16 cellular contexts compared by ENCODE assay signal in genomic region chr2:240918258-240919091, GRCh38. TPM values are rescaled to one million over a fixed set of nuclear protein-coding genes. Genes with fewer than 3 reads are reported as not detected.
DNase-seq lines count a peak whose midpoint lies in the region; ATAC-seq and TF ChIP-seq lines count a peak whose summit lies in the region.
"Had no signal": no experiment of that assay in that cellular context is flagged by ENCODE, and none has a peak within 500 bp of the region (broad histone marks: within the 10 kb centered on the region; RNA-seq: fewer than 3 reads in every experiment).

No MANE protein-coding gene starts in this region.

- TF ChIP-seq CTCF in heart right ventricle (IDR thresholded peaks at IDR 0.05) = no peak

- no peak overlapping the region for H3K4me3 ChIP-seq in H7 (ENCODE audit: insufficient read depth, low read depth, low read length)
- no peak overlapping the region for H3K4me3 ChIP-seq in heart right ventricle
- H3K4me3 ChIP-seq: gastrocnemius medialis, HAP-1 had no signal

- H3K4me1 Mint-ChIP-seq in T-helper 17 cell = no peaks in the 10 kb centered on the region

- intact Hi-C loops in heart right ventricle (cut with DNase I) = loop anchor here in 2 of 10 donors (5.0 to 10.0 kb wide), 2 partner anchors 76 to 79 kb away; partner anchors contain the start of gene SNED1 (in 2 of the 2)
- intact Hi-C loops in posterior vena cava (cut with DNase I) = loop anchor here in 1 of 2 donors (5.0 kb wide), 1 partner anchor 84 kb away; no protein-coding TSS in a partner anchor

- DNase-seq in H7 (peak; percentile 55), T-helper 17 cell (peak; percentile 2 to 8 (median 6)), heart right ventricle (peak; percentile 2 to 14), posterior vena cava (ENCODE audit: low spot score) (peak; percentile 76), NCI-H2107 treated with DMSO at 0.1 percent for 48 hours (lab: John Stamatoyannopoulos, UW; ENCODE audit: unreplicated experiment) (no peak), NOMO-1 (lab: John Stamatoyannopoulos, UW; ENCODE audit: unreplicated experiment in 2 of 2) (no peak)
- DNase-seq: activated T-cell treated with anti-CD3 and anti-CD28 coated beads, Interleukin-2, amount 50 U/mL, for 4 hours; effector CD8-positive, alpha-beta T cell; NCI-H2081 treated with DMSO at 0.1 percent for 48 hours had no signal

- H3K27ac ChIP-seq in heart right ventricle = no peak overlapping the region
- H3K27ac ChIP-seq: gastrocnemius medialis had no signal

- H3K27me3 ChIP-seq in H7 (ENCODE audit: control insufficient read depth, insufficient read depth, low read length) (peaks cover 8% of the 10 kb centered on the region), heart right ventricle (peaks cover 0 to 33% (median 23%) of the 10 kb centered on the region in 7 donors)

- no peaks in the 10 kb centered on the region for H3K36me3 ChIP-seq in H7 (replicated peaks; ENCODE audit: control insufficient read depth, insufficient read depth, low read length)
- no peaks in the 10 kb centered on the region for H3K36me3 ChIP-seq in heart right ventricle
- H3K36me3 ChIP-seq: gastrocnemius medialis, HAP-1 had no signal

- H3K9me3 ChIP-seq in T-helper 17 cell (ENCODE audit: control insufficient read depth, low read length, poor library complexity, severe bottlenecking) (no peaks in the 10 kb centered on the region), heart right ventricle (no peaks in the 10 kb centered on the region)
- H3K9me3 ChIP-seq: gastrocnemius medialis, HAP-1 had no signal

- peaks cover 21% of the 10 kb centered on the region for H3K27me3 Mint-ChIP-seq in T-helper 17 cell
- H3K27me3 Mint-ChIP-seq: brain had no signal

- no peaks in the 10 kb centered on the region for H3K36me3 Mint-ChIP-seq in T-helper 17 cell (ENCODE audit: low read depth)
- H3K36me3 Mint-ChIP-seq: brain had no signal

- H3K27ac Mint-ChIP-seq in T-helper 17 cell = no peak overlapping the region

- no peak for ATAC-seq in T-helper 17 cell
- no peak for ATAC-seq in heart right ventricle
- no peak for ATAC-seq in GM19324 (IDR thresholded peaks at IDR 0.05; ENCODE audit: low FRiP score, unreplicated experiment)
- ATAC-seq: activated T-cell treated with anti-CD3 and anti-CD28 coated beads, Interleukin-2, amount 50 U/mL, for 4 hours; gastrocnemius medialis had no signal

- H3K4me1 ChIP-seq in heart right ventricle = peaks cover 14 to 43% (median 28%) of the 10 kb centered on the region in 9 donors
- H3K4me1 ChIP-seq: HAP-1 had no signal

- WGBS in heart right ventricle, 2 donors = 93% methylated on average over 34 to 36 of the region's 36 CpGs

- no peak overlapping the region for H3K4me3 Mint-ChIP-seq in T-helper 17 cell
- H3K4me3 Mint-ChIP-seq: activated T-cell treated with anti-CD3 and anti-CD28 coated beads, Interleukin-2, amount 50 U/mL, for 4 hours; brain had no signal

RNA-seq across cellular contexts. Expression of gene CROCC2, which starts 12.3 kb away (rescaled TPM):
- total RNA-seq in H7 (2014; rRNA removed; shearing (Covaris generic)) = 0.38 TPM in 1 of 2 replicates, not detected in the other
- total RNA-seq in T-helper 17 cell (not detected), heart right ventricle (not detected), posterior vena cava (under 1 TPM in 1 of 2 donors, not detected in 1; 0.09 TPM)
- polyA plus RNA-seq in heart right ventricle = under 1 TPM in 1 of 2 donors, not detected in 1; 0.06 TPM
- total RNA-seq: activated T-cell treated with anti-CD3 and anti-CD28 coated beads, Interleukin-2, amount 50 U/mL, for 4 hours; M059J; myocyte had no signal

RNA-seq across cellular contexts. Expression of gene MAB21L4, which starts 22.5 kb away (rescaled TPM):
- total RNA-seq in H7 (2014; rRNA removed; shearing (Covaris generic)) = not detected in 2 replicates
- not detected for total RNA-seq in T-helper 17 cell
- total RNA-seq in heart right ventricle = under 1 TPM in 2 of 10 donors, not detected in 8; 0.29 to 0.32 TPM
- under 1 TPM in 1 of 2 donors, not detected in 1; 0.06 TPM for polyA plus RNA-seq in heart right ventricle
- total RNA-seq in posterior vena cava = not detected
- total RNA-seq: activated T-cell treated with anti-CD3 and anti-CD28 coated beads, Interleukin-2, amount 50 U/mL, for 4 hours; gastrocnemius medialis; M059J; myocyte; skeletal muscle tissue had no signal

RNA-seq across cellular contexts. Expression of gene AGXT, which starts 49.9 kb away (rescaled TPM):
- not detected in 2 replicates for total RNA-seq in H7 (2014; rRNA removed; shearing (Covaris generic))
- not detected for total RNA-seq in T-helper 17 cell
- not detected for total RNA-seq in heart right ventricle
- under 1 TPM in 1 of 2 donors, not detected in 1; 0.09 TPM for polyA plus RNA-seq in heart right ventricle
- total RNA-seq in posterior vena cava = not detected
- total RNA-seq: M059J, myocyte, skeletal muscle tissue had no signal

Comparison
In these comparisons a context has a peak if more than half of its experiments do, and no peak if none do; other contexts are left out.
1. DNase-seq: peak in H7 (single experiment), T-helper 17 cell (3 of 3), heart right ventricle (2 of 2) and posterior vena cava (single experiment); none in NCI-H2107 treated with DMSO at 0.1 percent for 48 hours (single experiment) and NOMO-1 (0 of 2).